Comparison of ENCODE assay signal across 1 cellular context in the genomic region with DNA sequence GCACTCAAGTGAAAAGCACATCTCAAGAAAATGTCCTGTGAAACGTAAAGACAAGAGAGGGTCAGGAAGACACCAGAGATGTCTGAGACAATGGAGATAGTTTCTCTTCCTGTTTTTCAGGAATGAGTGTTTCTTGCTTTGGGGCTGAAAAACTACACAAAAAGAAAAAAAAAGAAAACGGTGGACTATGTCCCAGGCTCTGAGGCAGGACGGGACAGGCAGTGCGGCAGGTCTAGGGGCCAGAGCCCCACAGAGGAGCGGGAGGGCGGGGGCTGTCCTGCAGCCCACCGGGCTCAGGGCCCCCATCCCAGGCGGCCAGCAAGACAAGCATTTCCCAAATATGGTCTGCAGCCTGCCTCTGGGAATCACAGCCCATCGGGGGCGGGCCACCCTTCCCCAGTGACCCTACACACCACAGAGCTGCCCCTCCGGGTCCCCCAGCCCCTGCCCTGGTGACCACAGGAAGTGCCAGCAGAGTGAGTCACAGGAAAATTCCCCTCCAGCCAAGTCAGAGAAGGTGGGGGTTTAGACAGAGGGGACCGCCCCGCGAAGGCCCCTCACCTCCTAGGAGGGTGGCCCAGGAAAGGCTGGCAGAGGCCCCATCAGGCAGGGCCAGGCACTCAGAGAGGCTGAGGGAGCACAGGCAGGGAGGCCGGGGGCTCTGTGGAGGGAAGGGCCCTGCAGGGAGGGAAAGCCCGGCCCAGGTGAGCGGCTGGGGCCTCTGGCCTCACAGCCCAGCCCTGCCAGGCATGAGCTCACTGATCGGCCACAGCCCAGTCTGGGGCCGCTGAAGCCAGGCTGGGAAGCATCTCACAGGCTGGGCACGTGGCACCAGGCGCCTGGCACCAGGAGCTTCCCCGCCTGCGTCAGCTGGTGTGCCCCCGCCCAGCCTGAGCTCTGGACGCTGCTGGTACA.
TF ChIP-seq lines count a peak whose summit lies in the region.

No MANE protein-coding gene starts in this region.

TF ChIP-seq in HEK293, 187 proteins besides CTCF, POLR2A, EP300 and RAD21 (continued from another document):
- TF ChIP-seq ZBTB17 (tag by site-specific recombination; IDR thresholded peaks at IDR 0.05) (peak; percentile 49), KLF1 (tag by site-specific recombination; IDR thresholded peaks at IDR 0.05) (no peak)
